1 cellular context compared by ENCODE assay signal in the genomic region with DNA sequence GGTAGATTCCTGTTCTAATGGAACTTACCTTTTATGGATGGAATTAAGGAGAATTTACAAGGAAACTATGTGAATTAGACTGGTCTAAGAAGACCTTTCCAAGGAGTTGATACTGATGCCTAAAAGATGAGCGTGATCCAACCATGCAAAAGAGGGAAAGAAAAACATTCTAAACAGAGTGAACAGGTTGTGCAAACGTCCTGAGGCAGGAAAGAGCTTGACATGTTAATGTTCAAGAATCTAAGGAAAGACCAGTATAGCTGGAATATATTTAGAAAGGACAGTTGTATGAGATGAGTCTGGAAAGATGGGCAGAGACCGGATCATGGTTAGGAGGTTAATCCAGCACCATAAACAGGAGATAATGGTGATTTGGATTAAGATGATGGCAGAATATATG.
TF ChIP-seq lines count a peak whose summit lies in the region.

No MANE protein-coding gene starts in this region.

TF ChIP-seq in GM12878, 131 proteins besides CTCF, POLR2A, EP300 and RAD21:
- no peak for TF ChIP-seq NR2C2 (IDR thresholded peaks at IDR 0.05; ENCODE audit: borderline replicate concordance, control insufficient read depth, insufficient read length, low read depth)
- TF ChIP-seq, protein P1, sequence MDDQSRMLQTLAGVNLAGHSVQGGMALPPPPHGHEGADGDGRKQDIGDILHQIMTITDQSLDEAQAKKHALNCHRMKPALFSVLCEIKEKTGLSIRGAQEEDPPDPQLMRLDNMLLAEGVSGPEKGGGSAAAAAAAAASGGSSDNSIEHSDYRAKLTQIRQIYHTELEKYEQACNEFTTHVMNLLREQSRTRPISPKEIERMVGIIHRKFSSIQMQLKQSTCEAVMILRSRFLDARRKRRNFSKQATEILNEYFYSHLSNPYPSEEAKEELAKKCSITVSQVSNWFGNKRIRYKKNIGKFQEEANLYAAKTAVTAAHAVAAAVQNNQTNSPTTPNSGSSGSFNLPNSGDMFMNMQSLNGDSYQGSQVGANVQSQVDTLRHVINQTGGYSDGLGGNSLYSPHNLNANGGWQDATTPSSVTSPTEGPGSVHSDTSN (IDR thresholded peaks at IDR 0.05; ENCODE audit: insufficient replicate concordance, low read depth, low read length), result no peak
- TF ChIP-seq, protein P2, sequence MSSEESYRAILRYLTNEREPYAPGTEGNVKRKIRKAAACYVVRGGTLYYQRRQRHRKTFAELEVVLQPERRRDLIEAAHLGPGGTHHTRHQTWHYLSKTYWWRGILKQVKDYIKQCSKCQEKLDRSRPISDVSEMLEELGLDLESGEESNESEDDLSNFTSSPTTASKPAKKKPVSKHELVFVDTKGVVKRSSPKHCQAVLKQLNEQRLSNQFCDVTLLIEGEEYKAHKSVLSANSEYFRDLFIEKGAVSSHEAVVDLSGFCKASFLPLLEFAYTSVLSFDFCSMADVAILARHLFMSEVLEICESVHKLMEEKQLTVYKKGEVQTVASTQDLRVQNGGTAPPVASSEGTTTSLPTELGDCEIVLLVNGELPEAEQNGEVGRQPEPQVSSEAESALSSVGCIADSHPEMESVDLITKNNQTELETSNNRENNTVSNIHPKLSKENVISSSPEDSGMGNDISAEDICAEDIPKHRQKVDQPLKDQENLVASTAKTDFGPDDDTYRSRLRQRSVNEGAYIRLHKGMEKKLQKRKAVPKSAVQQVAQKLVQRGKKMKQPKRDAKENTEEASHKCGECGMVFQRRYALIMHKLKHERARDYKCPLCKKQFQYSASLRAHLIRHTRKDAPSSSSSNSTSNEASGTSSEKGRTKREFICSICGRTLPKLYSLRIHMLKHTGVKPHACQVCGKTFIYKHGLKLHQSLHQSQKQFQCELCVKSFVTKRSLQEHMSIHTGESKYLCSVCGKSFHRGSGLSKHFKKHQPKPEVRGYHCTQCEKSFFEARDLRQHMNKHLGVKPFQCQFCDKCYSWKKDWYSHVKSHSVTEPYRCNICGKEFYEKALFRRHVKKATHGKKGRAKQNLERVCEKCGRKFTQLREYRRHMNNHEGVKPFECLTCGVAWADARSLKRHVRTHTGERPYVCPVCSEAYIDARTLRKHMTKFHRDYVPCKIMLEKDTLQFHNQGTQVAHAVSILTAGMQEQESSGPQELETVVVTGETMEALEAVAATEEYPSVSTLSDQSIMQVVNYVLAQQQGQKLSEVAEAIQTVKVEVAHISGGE (CRISPR knock-in tag; IDR thresholded peaks at IDR 0.05), result no peak
- no peak for TF ChIP-seq NKRF (conservative IDR thresholded peaks at IDR 0.05)
- no peak for TF ChIP-seq ELK1 (IDR thresholded peaks at IDR 0.05; ENCODE audit: low read depth, low read length)
- TF ChIP-seq ZZZ3 (IDR thresholded peaks at IDR 0.05; ENCODE audit: control insufficient read depth, insufficient read length, low read depth), result no peak
- TF ChIP-seq, protein P3, sequence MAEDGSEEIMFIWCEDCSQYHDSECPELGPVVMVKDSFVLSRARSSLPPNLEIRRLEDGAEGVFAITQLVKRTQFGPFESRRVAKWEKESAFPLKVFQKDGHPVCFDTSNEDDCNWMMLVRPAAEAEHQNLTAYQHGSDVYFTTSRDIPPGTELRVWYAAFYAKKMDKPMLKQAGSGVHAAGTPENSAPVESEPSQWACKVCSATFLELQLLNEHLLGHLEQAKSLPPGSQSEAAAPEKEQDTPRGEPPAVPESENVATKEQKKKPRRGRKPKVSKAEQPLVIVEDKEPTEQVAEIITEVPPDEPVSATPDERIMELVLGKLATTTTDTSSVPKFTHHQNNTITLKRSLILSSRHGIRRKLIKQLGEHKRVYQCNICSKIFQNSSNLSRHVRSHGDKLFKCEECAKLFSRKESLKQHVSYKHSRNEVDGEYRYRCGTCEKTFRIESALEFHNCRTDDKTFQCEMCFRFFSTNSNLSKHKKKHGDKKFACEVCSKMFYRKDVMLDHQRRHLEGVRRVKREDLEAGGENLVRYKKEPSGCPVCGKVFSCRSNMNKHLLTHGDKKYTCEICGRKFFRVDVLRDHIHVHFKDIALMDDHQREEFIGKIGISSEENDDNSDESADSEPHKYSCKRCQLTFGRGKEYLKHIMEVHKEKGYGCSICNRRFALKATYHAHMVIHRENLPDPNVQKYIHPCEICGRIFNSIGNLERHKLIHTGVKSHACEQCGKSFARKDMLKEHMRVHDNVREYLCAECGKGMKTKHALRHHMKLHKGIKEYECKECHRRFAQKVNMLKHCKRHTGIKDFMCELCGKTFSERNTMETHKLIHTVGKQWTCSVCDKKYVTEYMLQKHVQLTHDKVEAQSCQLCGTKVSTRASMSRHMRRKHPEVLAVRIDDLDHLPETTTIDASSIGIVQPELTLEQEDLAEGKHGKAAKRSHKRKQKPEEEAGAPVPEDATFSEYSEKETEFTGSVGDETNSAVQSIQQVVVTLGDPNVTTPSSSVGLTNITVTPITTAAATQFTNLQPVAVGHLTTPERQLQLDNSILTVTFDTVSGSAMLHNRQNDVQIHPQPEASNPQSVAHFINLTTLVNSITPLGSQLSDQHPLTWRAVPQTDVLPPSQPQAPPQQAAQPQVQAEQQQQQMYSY (CRISPR knock-in tag; IDR thresholded peaks at IDR 0.05), result no peak
- TF ChIP-seq ESRRA (IDR thresholded peaks at IDR 0.05; ENCODE audit: low read length), result no peak
- TF ChIP-seq MTA3 (IDR thresholded peaks at IDR 0.05; ENCODE audit: borderline replicate concordance, low read length), result no peak
- TF ChIP-seq YBX1 (IDR thresholded peaks at IDR 0.05), result no peak
- TF ChIP-seq, protein P4, sequence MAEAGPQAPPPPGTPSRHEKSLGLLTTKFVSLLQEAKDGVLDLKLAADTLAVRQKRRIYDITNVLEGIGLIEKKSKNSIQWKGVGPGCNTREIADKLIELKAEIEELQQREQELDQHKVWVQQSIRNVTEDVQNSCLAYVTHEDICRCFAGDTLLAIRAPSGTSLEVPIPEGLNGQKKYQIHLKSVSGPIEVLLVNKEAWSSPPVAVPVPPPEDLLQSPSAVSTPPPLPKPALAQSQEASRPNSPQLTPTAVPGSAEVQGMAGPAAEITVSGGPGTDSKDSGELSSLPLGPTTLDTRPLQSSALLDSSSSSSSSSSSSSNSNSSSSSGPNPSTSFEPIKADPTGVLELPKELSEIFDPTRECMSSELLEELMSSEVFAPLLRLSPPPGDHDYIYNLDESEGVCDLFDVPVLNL (IDR thresholded peaks at IDR 0.05; ENCODE audit: low read depth, low read length), result no peak
- no peak for TF ChIP-seq ZNF274 (IDR thresholded peaks at IDR 0.05; ENCODE audit: insufficient read depth, insufficient read length)
- TF ChIP-seq, protein P5, sequence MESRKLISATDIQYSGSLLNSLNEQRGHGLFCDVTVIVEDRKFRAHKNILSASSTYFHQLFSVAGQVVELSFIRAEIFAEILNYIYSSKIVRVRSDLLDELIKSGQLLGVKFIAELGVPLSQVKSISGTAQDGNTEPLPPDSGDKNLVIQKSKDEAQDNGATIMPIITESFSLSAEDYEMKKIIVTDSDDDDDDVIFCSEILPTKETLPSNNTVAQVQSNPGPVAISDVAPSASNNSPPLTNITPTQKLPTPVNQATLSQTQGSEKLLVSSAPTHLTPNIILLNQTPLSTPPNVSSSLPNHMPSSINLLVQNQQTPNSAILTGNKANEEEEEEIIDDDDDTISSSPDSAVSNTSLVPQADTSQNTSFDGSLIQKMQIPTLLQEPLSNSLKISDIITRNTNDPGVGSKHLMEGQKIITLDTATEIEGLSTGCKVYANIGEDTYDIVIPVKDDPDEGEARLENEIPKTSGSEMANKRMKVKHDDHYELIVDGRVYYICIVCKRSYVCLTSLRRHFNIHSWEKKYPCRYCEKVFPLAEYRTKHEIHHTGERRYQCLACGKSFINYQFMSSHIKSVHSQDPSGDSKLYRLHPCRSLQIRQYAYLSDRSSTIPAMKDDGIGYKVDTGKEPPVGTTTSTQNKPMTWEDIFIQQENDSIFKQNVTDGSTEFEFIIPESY (IDR thresholded peaks at IDR 0.05), result no peak
- TF ChIP-seq, protein P6, sequence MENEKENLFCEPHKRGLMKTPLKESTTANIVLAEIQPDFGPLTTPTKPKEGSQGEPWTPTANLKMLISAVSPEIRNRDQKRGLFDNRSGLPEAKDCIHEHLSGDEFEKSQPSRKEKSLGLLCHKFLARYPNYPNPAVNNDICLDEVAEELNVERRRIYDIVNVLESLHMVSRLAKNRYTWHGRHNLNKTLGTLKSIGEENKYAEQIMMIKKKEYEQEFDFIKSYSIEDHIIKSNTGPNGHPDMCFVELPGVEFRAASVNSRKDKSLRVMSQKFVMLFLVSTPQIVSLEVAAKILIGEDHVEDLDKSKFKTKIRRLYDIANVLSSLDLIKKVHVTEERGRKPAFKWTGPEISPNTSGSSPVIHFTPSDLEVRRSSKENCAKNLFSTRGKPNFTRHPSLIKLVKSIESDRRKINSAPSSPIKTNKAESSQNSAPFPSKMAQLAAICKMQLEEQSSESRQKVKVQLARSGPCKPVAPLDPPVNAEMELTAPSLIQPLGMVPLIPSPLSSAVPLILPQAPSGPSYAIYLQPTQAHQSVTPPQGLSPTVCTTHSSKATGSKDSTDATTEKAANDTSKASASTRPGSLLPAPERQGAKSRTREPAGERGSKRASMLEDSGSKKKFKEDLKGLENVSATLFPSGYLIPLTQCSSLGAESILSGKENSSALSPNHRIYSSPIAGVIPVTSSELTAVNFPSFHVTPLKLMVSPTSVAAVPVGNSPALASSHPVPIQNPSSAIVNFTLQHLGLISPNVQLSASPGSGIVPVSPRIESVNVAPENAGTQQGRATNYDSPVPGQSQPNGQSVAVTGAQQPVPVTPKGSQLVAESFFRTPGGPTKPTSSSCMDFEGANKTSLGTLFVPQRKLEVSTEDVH (IDR thresholded peaks at IDR 0.05; ENCODE audit: low read depth, partially characterized antibody), result no peak
- no peak for TF ChIP-seq ZSCAN29 (IDR thresholded peaks at IDR 0.05)
- TF ChIP-seq SREBF2 (IDR thresholded peaks at IDR 0.05; ENCODE audit: low read length), result no peak
